In genomic region chr9:12993432-12993831, GRCh38 we compare ENCODE assay signal across 17 cellular contexts.
DNase-seq lines count a peak whose midpoint lies in the region; ATAC-seq and TF ChIP-seq lines count a peak whose summit lies in the region.
"Had no signal": no experiment of that assay in that cellular context is flagged by ENCODE, and none has a peak within 500 bp of the region (broad histone marks: within the 10 kb centered on the region; RNA-seq: fewer than 3 reads in every experiment).

No MANE protein-coding gene starts in this region.

- H3K4me2 ChIP-seq in IMR-90 (ENCODE audit: low read depth, low read length) (no peak overlapping the region), osteoblast (ENCODE audit: insufficient read depth, low read length) (no peak overlapping the region), SK-N-SH (no peak overlapping the region)
- H3K4me2 ChIP-seq: BLaER1, GM23338 had no signal

- H3K9me3 ChIP-seq in IMR-90 (ENCODE audit: control insufficient read depth, insufficient read depth, low read length) = no peaks in the 10 kb centered on the region
- no peaks in the 10 kb centered on the region for H3K9me3 ChIP-seq in osteoblast (ENCODE audit: low read depth, low read length)
- H3K9me3 ChIP-seq in SK-N-SH = no peaks in the 10 kb centered on the region
- H3K9me3 ChIP-seq: BLaER1 had no signal

- H3K23ac ChIP-seq in IMR-90 (ENCODE audit: low read depth, low read length) = no peak overlapping the region

- H3K4me1 Mint-ChIP-seq in chondrocyte (ENCODE audit: low read depth) = peaks cover 29% of the 10 kb centered on the region
- H3K4me1 Mint-ChIP-seq: CD4-positive, CD25-positive, alpha-beta regulatory T cell; GM23338; H9 had no signal

- POLR2A ChIA-PET in IMR-90 (lab: Charles Lee; ENCODE audit: unreplicated experiment) = no interaction called here
- POLR2A ChIA-PET in SK-N-SH (lab: Yijun Ruan, JAX) = no interaction called here

- no peak overlapping the region for H3K56ac ChIP-seq in IMR-90 (ENCODE audit: extremely low read depth, insufficient read depth, low read length)

- no peak overlapping the region for H4K8ac ChIP-seq in IMR-90 (ENCODE audit: low read depth in 2 of 2, low read length in 2 of 2)

- no peak overlapping the region for H3K27ac ChIP-seq in IMR-90 (ENCODE audit: insufficient read depth, low read length)
- no peak overlapping the region for H3K27ac ChIP-seq in osteoblast (ENCODE audit: low read depth, low read length)
- no peak overlapping the region for H3K27ac ChIP-seq in SK-N-SH (ENCODE audit: low read depth in 2 of 2, low read length in 1 of 2)
- H3K27ac ChIP-seq: BLaER1 had no signal

- no peak for TF ChIP-seq POLR2A in IMR-90 (IDR thresholded peaks at IDR 0.05; ENCODE audit: low read depth, low read length)

- H4K20me1 ChIP-seq in IMR-90 (ENCODE audit: insufficient read depth, low read length) (no peaks in the 10 kb centered on the region), osteoblast (ENCODE audit: insufficient read depth, low read length) (no peaks in the 10 kb centered on the region), SK-N-SH (ENCODE audit: insufficient read depth) (no peaks in the 10 kb centered on the region)
- H4K20me1 ChIP-seq: BLaER1 had no signal

- no peak for TF ChIP-seq EP300 in SK-N-SH (IDR thresholded peaks at IDR 0.05; ENCODE audit: borderline replicate concordance in 1 of 2, low read depth in 1 of 2, low read length in 1 of 2)

- H2BK5ac ChIP-seq in IMR-90 (ENCODE audit: low read depth, low read length, poor library complexity, severe bottlenecking) = no peak overlapping the region

- dilution Hi-C loops in IMR-90 (cut with HindIII; ENCODE audit: low sequenced_read_pairs, unreplicated experiment) = no loop called here

- peaks cover 2% of the 10 kb centered on the region; the same call in 1 of the 2 replicates for H3K4me1 ChIP-seq in IMR-90 (ENCODE audit: control insufficient read depth, insufficient read depth, low read length)
- no peaks in the 10 kb centered on the region for H3K4me1 ChIP-seq in osteoblast (ENCODE audit: insufficient read depth, low read length)
- H3K4me1 ChIP-seq in SK-N-SH (ENCODE audit: control insufficient read depth in 1 of 2, insufficient read depth in 2 of 2, low read depth in 1 of 2, low read length in 1 of 2) = no peaks in the 10 kb centered on the region; a peak in 1 of 4 replicates
- H3K4me1 ChIP-seq: BLaER1 had no signal

- DNase-seq in IMR-90 (peak; percentile 36), chondrocyte (ENCODE audit: low spot score) (no peak), fibroblast of the aortic adventitia (ENCODE audit: low read depth) (peak; percentile 18), osteoblast (ENCODE audit: insufficient read length, low spot score, missing footprints) (peak; percentile 38), CD1c-positive myeloid dendritic cell (ENCODE audit: extremely low spot score) (no peak), SK-N-SH (no peak)
- DNase-seq: 8988T; AML-193; CD4-positive, CD25-positive, alpha-beta regulatory T cell; DMS 273 treated with DMSO at 0.1 percent for 48 hours; DMS79; H9 had no signal

- TF ChIP-seq CTCF in IMR-90 (conservative IDR thresholded peaks at IDR 0.05; ENCODE audit: low read depth, low read length) (no peak), chondrocyte (IDR thresholded peaks at IDR 0.05) (no peak), fibroblast of the aortic adventitia (IDR thresholded peaks at IDR 0.05; ENCODE audit: insufficient read depth, low read length) (no peak), osteoblast (IDR thresholded peaks at IDR 0.05; ENCODE audit: extremely low read depth, low read depth, low read length) (no peak), SK-N-SH (IDR thresholded peaks at IDR 0.05) (no peak)

- no peaks in the 10 kb centered on the region for H3K9me2 ChIP-seq in SK-N-SH

- no peak overlapping the region for H3K4me3 Mint-ChIP-seq in chondrocyte (ENCODE audit: unreplicated experiment)
- H3K4me3 Mint-ChIP-seq: CD4-positive, CD25-positive, alpha-beta regulatory T cell; GM23338; H9 had no signal

- BruUV-seq in IMR-90 (replicated peaks; lab: Mats Ljungman, UMichigan) = no TSS peak

- H3K4me3 ChIP-seq in IMR-90 (ENCODE audit: insufficient read depth, low read depth, low read length) (no peak overlapping the region), fibroblast of the aortic adventitia (ENCODE audit: low read depth, low read length) (no peak overlapping the region), osteoblast (ENCODE audit: insufficient read depth, low read length) (no peak overlapping the region), SK-N-SH (ENCODE audit: low read depth in 2 of 2, low read length in 1 of 2) (no peak overlapping the region)
- H3K4me3 ChIP-seq: BLaER1, GM12878, GM23338 had no signal

- H3K27me3 ChIP-seq in IMR-90 (ENCODE audit: control insufficient read depth, insufficient read depth, low read length) (peaks cover 3% of the 10 kb centered on the region; the same call in 1 of the 2 replicates), osteoblast (ENCODE audit: insufficient read depth, low read length) (no peaks in the 10 kb centered on the region), SK-N-SH (ENCODE audit: insufficient read depth) (no peaks in the 10 kb centered on the region)
- H3K27me3 ChIP-seq: BLaER1 had no signal

- in situ Hi-C loops in IMR-90 (cut with MboI; ENCODE audit: low sequenced_read_pairs) = no loop called here

- peak overlapping the region; percentile 66 for H3K27ac Mint-ChIP-seq in chondrocyte (ENCODE audit: unreplicated experiment)
- H3K27ac Mint-ChIP-seq: CD4-positive, CD25-positive, alpha-beta regulatory T cell; GM23338; H9 had no signal

- H3K14ac ChIP-seq in IMR-90 (replicated peaks; ENCODE audit: low read depth, low read length) = no peak overlapping the region

- H3K9me1 ChIP-seq in IMR-90 (ENCODE audit: insufficient read depth, low read length) = no peaks in the 10 kb centered on the region

- CTCF ChIA-PET in IMR-90 (lab: Yijun Ruan, JAX) (no interaction called here), SK-N-SH (lab: Yijun Ruan, JAX) (interaction anchor here (1.0 to 1.8 kb wide), 2 partner anchors 15 to 291 kb away, joined by 3 to 5 read pairs; no protein-coding TSS in a partner anchor)

- no peak overlapping the region for H4K5ac ChIP-seq in IMR-90 (ENCODE audit: low read depth, low read length)

- no peak overlapping the region for H2AK5ac ChIP-seq in IMR-90 (ENCODE audit: low read depth, low read length)

- H3K79me1 ChIP-seq in IMR-90 (ENCODE audit: low read depth in 1 of 2, low read length in 2 of 2) = no peaks in the 10 kb centered on the region

- H3K27me3 Mint-ChIP-seq in chondrocyte (ENCODE audit: low read depth) = no peaks in the 10 kb centered on the region
- H3K27me3 Mint-ChIP-seq: CD4-positive, CD25-positive, alpha-beta regulatory T cell had no signal

- no peaks in the 10 kb centered on the region for H3K36me3 Mint-ChIP-seq in chondrocyte (ENCODE audit: low read depth)
- H3K36me3 Mint-ChIP-seq: CD4-positive, CD25-positive, alpha-beta regulatory T cell had no signal

- no peak overlapping the region for H3K9ac ChIP-seq in IMR-90 (ENCODE audit: low read depth, low read length)
- H3K9ac ChIP-seq in SK-N-SH = no peak overlapping the region
- H3K9ac ChIP-seq: BLaER1 had no signal

- no peaks in the 10 kb centered on the region for H3F3A ChIP-seq in SK-N-SH (replicated peaks; ENCODE audit: insufficient read depth)

- H4K91ac ChIP-seq in IMR-90 (ENCODE audit: insufficient read depth, low read depth, low read length) = no peak overlapping the region

- H2BK120ac ChIP-seq in IMR-90 (ENCODE audit: low read depth, low read length) = no peak overlapping the region

- intact Hi-C loops in IMR-90 (cut with micrococcal nuclease) = no loop called here

- H2AFZ ChIP-seq in IMR-90 (replicated peaks; ENCODE audit: low read length, poor library complexity) (no peak overlapping the region), osteoblast (ENCODE audit: low read length) (no peak overlapping the region), SK-N-SH (ENCODE audit: low read depth) (no peak overlapping the region)
- H2AFZ ChIP-seq: GM23338 had no signal

- ATAC-seq in IMR-90 (ENCODE audit: low read depth) (peak; percentile 81), HG03354 (IDR thresholded peaks at IDR 0.05; ENCODE audit: poor library complexity, severe bottlenecking, unreplicated experiment) (no peak)
- ATAC-seq: GM12878, GM23338, HepG2 had no signal

- H3K18ac ChIP-seq in IMR-90 (ENCODE audit: low read depth, low read length) = no peak overlapping the region

- no peak overlapping the region for H2BK15ac ChIP-seq in IMR-90 (ENCODE audit: low read depth, low read length)

- no peak overlapping the region for H2BK20ac ChIP-seq in IMR-90 (ENCODE audit: low read depth, low read length)

- no peak for TF ChIP-seq RAD21 in IMR-90 (IDR thresholded peaks at IDR 0.05; ENCODE audit: low read length)
- no peak for TF ChIP-seq RAD21 in SK-N-SH (IDR thresholded peaks at IDR 0.05; ENCODE audit: low read length)

- H3K36me3 ChIP-seq in IMR-90 (ENCODE audit: control insufficient read depth, insufficient read depth, low read length) (no peaks in the 10 kb centered on the region), osteoblast (ENCODE audit: insufficient read depth, low read length) (no peaks in the 10 kb centered on the region), SK-N-SH (replicated peaks in 1 of 2; ENCODE audit: control insufficient read depth in 1 of 2, insufficient read depth in 2 of 2, low read length in 1 of 2) (no peaks in the 10 kb centered on the region)
- H3K36me3 ChIP-seq: BLaER1 had no signal

- WGBS in IMR-90 (ENCODE audit: extremely low coverage in 2 of 2, insufficient read length in 1 of 2), 2 experiments = no CpG with 5 or more reads among the region's 2 CpGs
- 48% methylated on average over 2 of the region's 2 CpGs for WGBS in SK-N-SH (ENCODE audit: low lambda C conversion rate)

- peaks cover 5% of the 10 kb centered on the region for H3K9me3 Mint-ChIP-seq in chondrocyte (ENCODE audit: low read depth)
- H3K9me3 Mint-ChIP-seq: GM23338, H9 had no signal

- no peak overlapping the region for H2AK9ac ChIP-seq in IMR-90 (replicated peaks; ENCODE audit: low read depth, low read length, poor library complexity)

- H3K79me2 ChIP-seq in osteoblast (ENCODE audit: insufficient read depth, low read length) (no peaks in the 10 kb centered on the region), SK-N-SH (ENCODE audit: insufficient read depth) (no peaks in the 10 kb centered on the region)

- no peak overlapping the region for H3K4ac ChIP-seq in IMR-90 (ENCODE audit: low read depth, low read length)

TF ChIP-seq in IMR-90, 13 proteins besides CTCF, POLR2A, EP300 and RAD21:
- no peak for TF ChIP-seq FOS (IDR thresholded peaks at IDR 0.05; ENCODE audit: low read depth, low read length)
- 0 out of 2 replicates have a peak, but pooled peaks have one; percentile 31 for TF ChIP-seq CEBPB (IDR thresholded peaks at IDR 0.05; ENCODE audit: low read depth, low read length)

TF ChIP-seq in SK-N-SH, 30 proteins besides CTCF, POLR2A, EP300 and RAD21 (continues in another document):
- no peak for TF ChIP-seq TCF12 (IDR thresholded peaks at IDR 0.05)
- TF ChIP-seq JUND (IDR thresholded peaks at IDR 0.05) = no peak
- no peak for TF ChIP-seq SMC3 (IDR thresholded peaks at IDR 0.05; ENCODE audit: low read depth, low read length)
- no peak for TF ChIP-seq FOXM1 (IDR thresholded peaks at IDR 0.05; ENCODE audit: low read depth)
- no peak for TF ChIP-seq MXI1 (IDR thresholded peaks at IDR 0.05; ENCODE audit: low read depth, low read length)
- no peak for TF ChIP-seq NFIC (IDR thresholded peaks at IDR 0.05; ENCODE audit: borderline replicate concordance)
- no peak for TF ChIP-seq ELF1 (IDR thresholded peaks at IDR 0.05)
- TF ChIP-seq GATA2 (CRISPR knock-in tag; IDR thresholded peaks at IDR 0.05) = no peak

Comparison
In these comparisons a context has a peak if more than half of its experiments do, and no peak if none do; other contexts are left out.
1. DNase-seq: peak in IMR-90 (single experiment), fibroblast of the aortic adventitia (single experiment) and osteoblast (single experiment); none in chondrocyte (single experiment), CD1c-positive myeloid dendritic cell (single experiment) and SK-N-SH (single experiment).